Comparison of ENCODE assay signal across 22 cellular contexts in genomic region chr1:202439308-202439707, GRCh38.
DNase-seq lines count a peak whose midpoint lies in the region; ATAC-seq, FAIRE-seq and TF ChIP-seq lines count a peak whose summit lies in the region.
"Had no signal": no experiment of that assay in that cellular context is flagged by ENCODE, and none has a peak within 500 bp of the region (broad histone marks: within the 10 kb centered on the region; RNA-seq: fewer than 3 reads in every experiment).

No MANE protein-coding gene starts in this region.

- H3K36me3 ChIP-seq in kidney (ENCODE audit: control insufficient read depth in 1 of 2, insufficient read depth in 2 of 2, low read length in 2 of 2) (peaks cover 0 to 6% of the 10 kb centered on the region in 2 donors), upper lobe of right lung (peaks cover 64% of the 10 kb centered on the region)

- H3K27me3 ChIP-seq in upper lobe of right lung = no peaks in the 10 kb centered on the region
- H3K27me3 ChIP-seq: MG63 had no signal

- no peaks in the 10 kb centered on the region for H3K9me3 ChIP-seq in T-helper 17 cell (ENCODE audit: control insufficient read depth, low read length, poor library complexity, severe bottlenecking)
- H3K9me3 ChIP-seq in kidney (ENCODE audit: control insufficient read depth in 1 of 2, low read length in 2 of 2) = no peaks in the 10 kb centered on the region
- no peaks in the 10 kb centered on the region for H3K9me3 ChIP-seq in upper lobe of right lung
- H3K9me3 ChIP-seq: MG63, SK-N-SH had no signal

- H3K27ac ChIP-seq in kidney (ENCODE audit: low read depth in 2 of 2, low read length in 2 of 2) (no peak overlapping the region), upper lobe of right lung (no peak overlapping the region)
- H3K27ac ChIP-seq: C4-2B had no signal

- ATAC-seq in T-helper 17 cell (no peak), upper lobe of right lung (no peak)

- H3K4me1 ChIP-seq in kidney (ENCODE audit: control insufficient read depth in 1 of 2, insufficient read depth in 1 of 2, low read depth in 1 of 2, low read length in 2 of 2) (no peaks in the 10 kb centered on the region), upper lobe of right lung (no peaks in the 10 kb centered on the region)

- DNase-seq in activated naive CD4-positive, alpha-beta T cell treated with anti-CD3 and anti-CD28 coated beads, Interleukin-2, amount 50 U/mL, for 16 hours = peak; percentile 7
- no peak for DNase-seq in activated naive CD4-positive, alpha-beta T cell treated with Interleukin-2 at 50 U/mL for 16 hours
- DNase-seq in T-helper 17 cell (no peak), kidney (peak; percentile 48), upper lobe of right lung (peak; percentile 56), urothelium cell line (ENCODE audit: low spot score) (no peak), HPDE6-E6E7 (ENCODE audit: extremely low spot score) (no peak)
- DNase-seq: 8988T, AML-193, DMS53, EL, MG63, NCI-H1048, NCI-H1417 treated with DMSO at 0.1 percent for 48 hours, NCI-H187, NCI-H446, NCI-H526, SIG-M5, SK-N-SH had no signal

- H3K27ac Mint-ChIP-seq in T-helper 17 cell = peak overlapping the region; percentile 59

- H3K4me3 ChIP-seq in kidney (ENCODE audit: low read length in 2 of 2) (no peak overlapping the region), upper lobe of right lung (no peak overlapping the region)
- H3K4me3 ChIP-seq: MG63 had no signal

- H3K4me1 Mint-ChIP-seq in T-helper 17 cell = no peaks in the 10 kb centered on the region

- no peak overlapping the region for H3K9ac ChIP-seq in kidney (ENCODE audit: low read length in 2 of 2)
- H3K9ac ChIP-seq: SK-N-SH had no signal

- no peak overlapping the region for H3K4me3 Mint-ChIP-seq in T-helper 17 cell

- intact Hi-C loops in kidney (cut with DNase I) = no loop called here
- intact Hi-C loops in upper lobe of right lung (cut with DNase I) = no loop called here

- no peaks in the 10 kb centered on the region for H3K27me3 Mint-ChIP-seq in T-helper 17 cell

- TF ChIP-seq CTCF in kidney (IDR thresholded peaks at IDR 0.05; ENCODE audit: borderline replicate concordance, extremely low read depth, insufficient read depth) (no peak), upper lobe of right lung (IDR thresholded peaks at IDR 0.05) (no peak)

- peaks cover 4% of the 10 kb centered on the region for H3K36me3 Mint-ChIP-seq in T-helper 17 cell (ENCODE audit: low read depth)

- no peak for FAIRE-seq in kidney (lab: Jason Lieb, UNC)
- FAIRE-seq in urothelium cell line (lab: Jason Lieb, UNC) = no peak
- FAIRE-seq: D721Med, H54 had no signal

Comparison
In these comparisons a context has a peak if more than half of its experiments do, and no peak if none do; other contexts are left out.
1. DNase-seq: peak in activated naive CD4-positive, alpha-beta T cell treated with anti-CD3 and anti-CD28 coated beads, Interleukin-2, amount 50 U/mL, for 16 hours (single experiment), kidney (single experiment) and upper lobe of right lung (single experiment); none in activated naive CD4-positive, alpha-beta T cell treated with Interleukin-2 at 50 U/mL for 16 hours (single experiment), T-helper 17 cell (0 of 3), urothelium cell line (single experiment) and HPDE6-E6E7 (single experiment).